ENCODE assay signal across 19 cellular contexts in the genomic region with DNA sequence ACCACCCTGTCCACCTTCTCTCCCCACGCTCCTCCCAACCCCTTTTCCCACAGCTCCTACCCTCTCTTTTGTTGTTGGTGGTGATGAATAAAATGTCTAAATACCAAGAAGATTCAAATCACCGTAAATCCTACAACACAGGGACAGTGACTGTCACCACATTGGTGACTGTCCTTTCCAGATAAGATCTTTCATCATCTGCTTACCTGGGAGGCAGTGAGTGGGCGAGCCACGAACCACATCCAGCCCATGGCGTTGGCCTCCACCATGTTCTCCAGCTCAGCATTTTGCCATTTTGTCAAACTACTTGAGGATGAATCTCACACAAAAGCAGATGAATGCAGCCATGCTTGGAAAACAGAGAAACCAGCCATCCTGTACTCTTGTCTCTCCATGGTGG. TPM values are rescaled to one million over a fixed set of nuclear protein-coding genes. Genes with fewer than 3 reads are reported as not detected.
DNase-seq lines count a peak whose midpoint lies in the region; ATAC-seq, FAIRE-seq and TF ChIP-seq lines count a peak whose summit lies in the region.
"Had no signal": no experiment of that assay in that cellular context is flagged by ENCODE, and none has a peak within 500 bp of the region (broad histone marks: within the 10 kb centered on the region; RNA-seq: fewer than 3 reads in every experiment).

No MANE protein-coding gene starts in this region.

- no peaks in the 10 kb centered on the region for H3K4me1 ChIP-seq in adrenal gland (replicated peaks in 1 of 2)

- H3K27ac Mint-ChIP-seq in activated CD4-positive, alpha-beta T cell treated with anti-CD3 and anti-CD28 coated beads, Interleukin-2, amount 10 ng/mL, durations not matched to agents 24 days and 14 days, result peak overlapping the region; percentile 68
- H3K27ac Mint-ChIP-seq in activated T-helper 17 cell treated with anti-CD3 and anti-CD28 coated beads, Interleukin-2, amount 50 U/mL, for 72 hours, result peak overlapping the region; percentile 88

- no peaks in the 10 kb centered on the region for H3K9me3 ChIP-seq in adrenal gland (replicated peaks in 1 of 3)
- H3K9me3 ChIP-seq: heart right ventricle, ovary had no signal

- H3K36me3 Mint-ChIP-seq in activated CD4-positive, alpha-beta T cell treated with anti-CD3 and anti-CD28 coated beads, Interleukin-2, amount 10 ng/mL, durations not matched to agents 24 days and 14 days (ENCODE audit: low read depth), result peaks cover 2% of the 10 kb centered on the region
- no peaks in the 10 kb centered on the region for H3K36me3 Mint-ChIP-seq in activated T-helper 17 cell treated with anti-CD3 and anti-CD28 coated beads, Interleukin-2, amount 50 U/mL, for 72 hours (ENCODE audit: low read depth)

- 76 to 89% (median 78%) methylated on average over 5 of the region's 5 CpGs for WGBS in adrenal gland, 4 donors

- H3K4me1 Mint-ChIP-seq in activated CD4-positive, alpha-beta T cell treated with anti-CD3 and anti-CD28 coated beads, Interleukin-2, amount 10 ng/mL, durations not matched to agents 24 days and 14 days, result peaks cover 51% of the 10 kb centered on the region
- H3K4me1 Mint-ChIP-seq in activated T-helper 17 cell treated with anti-CD3 and anti-CD28 coated beads, Interleukin-2, amount 50 U/mL, for 72 hours, result peaks cover 31% of the 10 kb centered on the region

- no peak overlapping the region for H3K27ac ChIP-seq in adrenal gland
- H3K27ac ChIP-seq: C4-2B, ovary, WERI-Rb-1 had no signal

- no peaks in the 10 kb centered on the region for H3K27me3 ChIP-seq in adrenal gland
- H3K27me3 ChIP-seq: ovary had no signal

- FAIRE-seq in GM19239 (lab: Jason Lieb, UNC), result peak; percentile 14
- FAIRE-seq: A204.1, urothelium cell line had no signal

- H3K27me3 Mint-ChIP-seq in activated CD4-positive, alpha-beta T cell treated with anti-CD3 and anti-CD28 coated beads, Interleukin-2, amount 10 ng/mL, durations not matched to agents 24 days and 14 days, result no peaks in the 10 kb centered on the region
- no peaks in the 10 kb centered on the region for H3K27me3 Mint-ChIP-seq in activated T-helper 17 cell treated with anti-CD3 and anti-CD28 coated beads, Interleukin-2, amount 50 U/mL, for 72 hours

- no peaks in the 10 kb centered on the region for H3K9me3 Mint-ChIP-seq in activated CD4-positive, alpha-beta T cell treated with anti-CD3 and anti-CD28 coated beads, Interleukin-2, amount 10 ng/mL, durations not matched to agents 24 days and 14 days
- no peaks in the 10 kb centered on the region for H3K9me3 Mint-ChIP-seq in activated T-helper 17 cell treated with anti-CD3 and anti-CD28 coated beads, Interleukin-2, amount 50 U/mL, for 72 hours

- TF ChIP-seq CTCF in adrenal gland (IDR thresholded peaks at IDR 0.05), result no peak

- peak; percentile 82 for ATAC-seq in activated T-helper 17 cell treated with anti-CD3 and anti-CD28 coated beads, Interleukin-2, amount 50 U/mL, for 72 hours (replicated peaks)
- ATAC-seq in HG02759 (IDR thresholded peaks at IDR 0.05; ENCODE audit: unreplicated experiment), result no peak
- ATAC-seq: heart right ventricle had no signal

- no peaks in the 10 kb centered on the region for H3K36me3 ChIP-seq in adrenal gland (replicated peaks in 1 of 2)
- H3K36me3 ChIP-seq: heart right ventricle, ovary, WERI-Rb-1 had no signal

- TF ChIP-seq POLR2A in adrenal gland (IDR thresholded peaks at IDR 0.05), result no peak

- peak; percentile 85 for DNase-seq in activated CD4-positive, alpha-beta T cell treated with anti-CD3 and anti-CD28 coated beads, Interleukin-2, amount 10 ng/mL, durations not matched to agents 24 days and 14 days
- no peak for DNase-seq in activated CD4-positive, alpha-beta T cell treated with anti-CD3 and anti-CD28 coated beads, Interleukin-2, amount 50 U/mL, for 1 hour
- DNase-seq in GM19239 (ENCODE audit: insufficient read length, low spot score) (no peak), NCI-H1417 treated with DMSO at 0.1 percent for 48 hours (lab: John Stamatoyannopoulos, UW) (no peak), adrenal gland (no peak)
- DNase-seq in stimulated activated CD4-positive, alpha-beta T cell treated with anti-CD3 and anti-CD28 coated beads, TNF-alpha, amount 100 ng/mL, for 48 hours (ENCODE audit: low read depth in 3 of 3), result peak in 2 of 3 donors; percentile 30 to 54
- DNase-seq: activated CD8-positive, alpha-beta memory T cell treated with anti-CD3 and anti-CD28 coated beads, Interleukin-2, amount 50 U/mL, for 48 hours; heart right ventricle; NCI-H1694; NCI-H345; ovary; WERI-Rb-1 had no signal

- peak overlapping the region; percentile 9 for H3K4me3 Mint-ChIP-seq in activated CD4-positive, alpha-beta T cell treated with anti-CD3 and anti-CD28 coated beads, Interleukin-2, amount 10 ng/mL, durations not matched to agents 24 days and 14 days
- peak overlapping the region; percentile 61 for H3K4me3 Mint-ChIP-seq in activated T-helper 17 cell treated with anti-CD3 and anti-CD28 coated beads, Interleukin-2, amount 50 U/mL, for 72 hours

- H3K4me3 ChIP-seq in adrenal gland, result no peak overlapping the region
- H3K4me3 ChIP-seq: heart right ventricle, lung, ovary had no signal

- intact Hi-C loops in activated CD4-positive, alpha-beta T cell treated with anti-CD3 and anti-CD28 coated beads, Interleukin-2, amount 10 ng/mL, durations not matched to agents 24 days and 14 days (cut with micrococcal nuclease), result no loop called here
- intact Hi-C loops in adrenal gland (cut with DNase I), result no loop called here

RNA-seq across cellular contexts. Expression of a gene that starts 6.7 kb away (rescaled TPM):
- 43.5 and 44.9 TPM in 2 replicates for total RNA-seq in activated CD4-positive, alpha-beta T cell treated with anti-CD3 and anti-CD28 coated beads, Interleukin-2, amount 10 ng/mL, durations not matched to agents 24 days and 14 days
- total RNA-seq in activated T-helper 17 cell treated with anti-CD3 and anti-CD28 coated beads, Interleukin-2, amount 50 U/mL, for 72 hours, result 100 to 1,000 TPM in 1 of 2 donors, 10 to 100 TPM in 1; 53.7 to 124 TPM
- 10 to 100 TPM; 16.4 to 80.7 (median 25.5) TPM for total RNA-seq in adrenal gland
- 10 to 100 TPM in 2 of 3 donors, 1 to 10 TPM in 1; 7.5 to 26.6 (median 11.5) TPM for polyA plus RNA-seq in adrenal gland
- total RNA-seq: myocyte had no signal

RNA-seq across cellular contexts. Expression of a gene that starts 31.6 kb away (rescaled TPM):
- total RNA-seq in activated CD4-positive, alpha-beta T cell treated with anti-CD3 and anti-CD28 coated beads, Interleukin-2, amount 10 ng/mL, durations not matched to agents 24 days and 14 days, result 519 and 540 TPM in 2 replicates
- total RNA-seq in activated T-helper 17 cell treated with anti-CD3 and anti-CD28 coated beads, Interleukin-2, amount 50 U/mL, for 72 hours, result 1,000 to 10,000 TPM in 1 of 2 donors, 100 to 1,000 TPM in 1; 674 to 1,069 TPM
- 10 to 100 TPM in 5 of 8 donors, 1 to 10 TPM in 3; 4.3 to 17.9 (median 11.3) TPM for total RNA-seq in adrenal gland
- polyA plus RNA-seq in adrenal gland, result 10 to 100 TPM in 2 of 3 donors, 1 to 10 TPM in 1; 6.3 to 12.4 (median 11.0) TPM
- total RNA-seq: myocyte had no signal

Comparison
In these comparisons a context has a peak if more than half of its experiments do, and no peak if none do; other contexts are left out.
1. DNase-seq: peak in activated CD4-positive, alpha-beta T cell treated with anti-CD3 and anti-CD28 coated beads, Interleukin-2, amount 10 ng/mL, durations not matched to agents 24 days and 14 days (single experiment) and stimulated activated CD4-positive, alpha-beta T cell treated with anti-CD3 and anti-CD28 coated beads, TNF-alpha, amount 100 ng/mL, for 48 hours (2 of 3); none in activated CD4-positive, alpha-beta T cell treated with anti-CD3 and anti-CD28 coated beads, Interleukin-2, amount 50 U/mL, for 1 hour (single experiment), GM19239 (single experiment), NCI-H1417 treated with DMSO at 0.1 percent for 48 hours (single experiment) and adrenal gland (0 of 7).
2. RNA of a gene that starts 31.6 kb away (total RNA-seq): 674 to 1,069 TPM in activated T-helper 17 cell treated with anti-CD3 and anti-CD28 coated beads, Interleukin-2, amount 50 U/mL, for 72 hours and 519 to 540 TPM in activated CD4-positive, alpha-beta T cell treated with anti-CD3 and anti-CD28 coated beads, Interleukin-2, amount 10 ng/mL, durations not matched to agents 24 days and 14 days; 4.3 to 17.9 TPM in adrenal gland; every median in the first group is over 10 times any median in the second.